ENCODE assay signal across 9 cellular contexts in the genomic region with DNA sequence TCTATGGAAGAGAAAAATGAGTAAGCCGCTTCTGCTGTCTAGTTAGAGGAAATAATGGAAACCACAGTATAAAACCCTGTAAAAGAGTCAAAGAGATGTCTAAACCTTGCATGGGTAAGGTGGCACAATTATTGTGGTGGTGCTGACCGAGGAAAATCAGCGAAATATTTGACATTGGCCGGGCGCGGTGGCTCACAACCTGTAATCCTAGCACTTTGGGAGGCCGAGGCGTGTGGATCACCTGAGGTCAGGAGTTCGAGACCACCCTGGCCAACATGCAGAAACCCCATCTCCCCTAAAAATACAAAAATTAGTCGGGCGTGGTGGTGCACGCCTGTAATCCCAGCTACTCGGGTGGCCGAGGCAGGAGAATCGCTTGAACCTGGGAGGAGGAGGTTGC. TPM values are rescaled to one million over a fixed set of nuclear protein-coding genes. Genes with fewer than 3 reads are reported as not detected.
A peak's percentile ranks its signal among the peaks of the same experiment; 100 is the strongest.
DNase-seq lines count a peak whose midpoint lies in the region; ATAC-seq and TF ChIP-seq lines count a peak whose summit lies in the region.
"Not testable (repeated sequence)": the region's sequence is repeated elsewhere in the genome, so short reads cannot be mapped to it uniquely, and the experiment has no call there.
"Had no signal": no experiment of that assay in that cellular context is flagged by ENCODE, and none has a peak within 500 bp of the region (broad histone marks: within the 10 kb centered on the region; RNA-seq: fewer than 3 reads in every experiment).

No MANE protein-coding gene starts in this region.

- H3K4me1 ChIP-seq in A673 (ENCODE audit: insufficient read depth, low read length, poor library complexity, severe bottlenecking), result peaks cover 18% of the 10 kb centered on the region
- peaks cover 20% of the 10 kb centered on the region for H3K4me1 ChIP-seq in GM23338 (ENCODE audit: insufficient read depth)
- H3K4me1 ChIP-seq in OCI-LY7 (ENCODE audit: insufficient read depth, low read length, poor library complexity, severe bottlenecking), result peaks cover 26% of the 10 kb centered on the region
- peaks cover 0 to 15% of the 10 kb centered on the region in 2 donors for H3K4me1 ChIP-seq in right atrium auricular region
- peaks cover 12 to 18% of the 10 kb centered on the region in 2 donors for H3K4me1 ChIP-seq in naive thymus-derived CD4-positive, alpha-beta T cell (ENCODE audit: control insufficient read depth in 2 of 2, insufficient read depth in 2 of 2, low read length in 2 of 2)
- peaks cover 7 to 35% (median 23%) of the 10 kb centered on the region in 6 donors for H3K4me1 ChIP-seq in spleen

- H3K27ac Mint-ChIP-seq in GM23338, result peak overlapping the region; percentile 77; the same call in 1 of the 2 replicates
- peak overlapping the region; percentile 71 for H3K27ac Mint-ChIP-seq in chondrocyte (ENCODE audit: unreplicated experiment)
- peak overlapping the region; percentile 77 to 97 (median 91) for H3K27ac Mint-ChIP-seq in naive thymus-derived CD4-positive, alpha-beta T cell

- H2AFZ ChIP-seq in GM23338, result not testable (repeated sequence)
- peak overlapping the region; percentile 86 for H2AFZ ChIP-seq in OCI-LY7 (ENCODE audit: low read length)

- peaks cover 31% of the 10 kb centered on the region for H3K36me3 Mint-ChIP-seq in GM23338 (ENCODE audit: low read depth)
- not testable (repeated sequence) for H3K36me3 Mint-ChIP-seq in chondrocyte (ENCODE audit: low read depth)
- H3K36me3 Mint-ChIP-seq in naive thymus-derived CD4-positive, alpha-beta T cell, result peaks cover 0 to 22% (median 0%) of the 10 kb centered on the region in 5 donors

- not testable (repeated sequence) for H3K4me2 ChIP-seq in GM23338
- peak overlapping the region; percentile 57 for H3K4me2 ChIP-seq in OCI-LY7 (ENCODE audit: low read length)

- POLR2A ChIA-PET in A673 (lab: Charles Lee; ENCODE audit: low non-redundant PET), result not testable (repeated sequence)
- POLR2A ChIA-PET in OCI-LY7 (lab: Charles Lee), result interaction anchor here (0.6 to 1.8 kb wide), 13 partner anchors 11 to 854 kb away, joined by 3 to 8 read pairs (median 4); no protein-coding TSS in a partner anchor
- POLR2A ChIA-PET in naive thymus-derived CD4-positive, alpha-beta T cell (lab: Charles Lee), result interaction anchor here (0.5 to 1.0 kb wide), 4 partner anchors 16 to 506 kb away, joined by 3 to 5 read pairs (median 3); a partner anchor contains a TSS

- 81 to 84% (median 81%) methylated on average over 13 to 15 of the region's 15 CpGs for WGBS in spleen, 5 donors

- H3K9me3 ChIP-seq in A673 (ENCODE audit: low read depth, low read length, poor library complexity, severe bottlenecking); OCI-LY7 (ENCODE audit: low read length); right atrium auricular region; naive thymus-derived CD4-positive, alpha-beta T cell (ENCODE audit: control insufficient read depth in 2 of 3, low read length in 3 of 3); spleen: not testable (repeated sequence)

- CTCF ChIA-PET in A673 (lab: Charles Lee); OCI-LY7 (lab: Charles Lee; ENCODE audit: unreplicated experiment); naive thymus-derived CD4-positive, alpha-beta T cell (lab: Charles Lee): not testable (repeated sequence)

- not testable (repeated sequence) for ATAC-seq in GM23338; naive thymus-derived CD4-positive, alpha-beta T cell

- TF ChIP-seq POLR2A in spleen (IDR thresholded peaks at IDR 0.05), result not testable (repeated sequence)

- H3K27ac ChIP-seq in A673 (ENCODE audit: low read depth, low read length, poor library complexity, severe bottlenecking), result peak overlapping the region; percentile 94
- not testable (repeated sequence) for H3K27ac ChIP-seq in GM23338 (ENCODE audit: low read depth)
- peak overlapping the region; percentile 38 for H3K27ac ChIP-seq in OCI-LY7 (ENCODE audit: low read depth, low read length, poor library complexity, severe bottlenecking)
- H3K27ac ChIP-seq in right atrium auricular region, result peak overlapping the region in 1 of 2 donors; percentile 84
- peak overlapping the region; percentile 84 for H3K27ac ChIP-seq in naive thymus-derived CD4-positive, alpha-beta T cell (ENCODE audit: low read depth, low read length)
- peak overlapping the region in 7 of 8 donors; percentile 76 to 92 (median 86) for H3K27ac ChIP-seq in spleen

- intact Hi-C loops in A673 (cut with micrococcal nuclease; ENCODE audit: unreplicated experiment); spleen (cut with DNase I; ENCODE audit: low total_unique reads): not testable (repeated sequence)
- intact Hi-C loops in OCI-LY7 (cut with micrococcal nuclease; ENCODE audit: unreplicated experiment), result loop anchor here (1.0 kb wide), 1 partner anchor 508 kb away; no protein-coding TSS in a partner anchor
- intact Hi-C loops in naive thymus-derived CD4-positive, alpha-beta T cell (cut with micrococcal nuclease), result loop anchor here (1.0 to 10.0 kb wide), 18 partner anchors 36 to 1752 kb away; a partner anchor contains a TSS

- peaks cover 42% of the 10 kb centered on the region for H3K79me2 ChIP-seq in GM23338 (replicated peaks; ENCODE audit: insufficient read depth)
- peaks cover 42% of the 10 kb centered on the region for H3K79me2 ChIP-seq in OCI-LY7 (ENCODE audit: insufficient read depth, low read depth, low read length)

- BruUV-seq in A673 (replicated peaks; lab: Mats Ljungman, UMichigan), result not testable (repeated sequence)
- BruUV-seq in OCI-LY7 (replicated peaks; lab: Mats Ljungman, UMichigan), result TSS peak; percentile 87

- H3K27me3 Mint-ChIP-seq in GM23338 (ENCODE audit: insufficient read depth, low read depth, poor library complexity), result peaks cover 11% of the 10 kb centered on the region
- H3K27me3 Mint-ChIP-seq in chondrocyte (ENCODE audit: low read depth); naive thymus-derived CD4-positive, alpha-beta T cell: not testable (repeated sequence)

- not testable (repeated sequence) for H3K9me2 ChIP-seq in GM23338 (ENCODE audit: insufficient read depth); OCI-LY7 (ENCODE audit: insufficient read depth, low read length)

- DNase-seq in A673 (ENCODE audit: low spot score); GM23338 (ENCODE audit: low spot score); OCI-LY7 (ENCODE audit: low spot score); chondrocyte (ENCODE audit: low spot score); right atrium auricular region (ENCODE audit: low spot score); naive thymus-derived CD4-positive, alpha-beta T cell; spleen: not testable (repeated sequence)
- DNase-seq in activated CD8-positive, alpha-beta memory T cell treated with anti-CD3 and anti-CD28 coated beads, Interleukin-2, amount 50 U/mL, for 48 hours, result peak; percentile 63

- H3K4me1 Mint-ChIP-seq in GM23338, result peaks cover 20% of the 10 kb centered on the region
- peaks cover 27% of the 10 kb centered on the region for H3K4me1 Mint-ChIP-seq in chondrocyte (ENCODE audit: low read depth)
- H3K4me1 Mint-ChIP-seq in naive thymus-derived CD4-positive, alpha-beta T cell, result peaks cover 23 to 44% (median 40%) of the 10 kb centered on the region in 7 donors

- H3K36me3 ChIP-seq in A673 (ENCODE audit: insufficient read depth, low read length, poor library complexity, severe bottlenecking), result peaks cover 19% of the 10 kb centered on the region
- H3K36me3 ChIP-seq in GM23338 (ENCODE audit: insufficient read depth), result peaks cover 14% of the 10 kb centered on the region
- peaks cover 40% of the 10 kb centered on the region for H3K36me3 ChIP-seq in OCI-LY7 (ENCODE audit: insufficient read depth, low read length)
- not testable (repeated sequence) for H3K36me3 ChIP-seq in right atrium auricular region; naive thymus-derived CD4-positive, alpha-beta T cell (ENCODE audit: control insufficient read depth in 2 of 3, insufficient read depth in 3 of 3, low read length in 3 of 3)
- H3K36me3 ChIP-seq in spleen, result peaks cover 0 to 11% (median 0%) of the 10 kb centered on the region in 6 donors

- H3K9me3 Mint-ChIP-seq in GM23338; chondrocyte (ENCODE audit: low read depth); naive thymus-derived CD4-positive, alpha-beta T cell: not testable (repeated sequence)

- H3K4me3 Mint-ChIP-seq in GM23338 (peak overlapping the region; percentile 71), chondrocyte (ENCODE audit: unreplicated experiment) (peak overlapping the region; percentile 90)
- peak overlapping the region; percentile 85 to 97 (median 92) for H3K4me3 Mint-ChIP-seq in naive thymus-derived CD4-positive, alpha-beta T cell

- not testable (repeated sequence) for H3F3A ChIP-seq in GM23338 (replicated peaks; ENCODE audit: low read depth)

- not testable (repeated sequence) for TF ChIP-seq CTCF in A673 (conservative IDR thresholded peaks at IDR 0.05; ENCODE audit: low read depth, low read length); GM23338 (conservative IDR thresholded peaks at IDR 0.05; ENCODE audit: low read depth in 2 of 2); OCI-LY7 (conservative IDR thresholded peaks at IDR 0.05; ENCODE audit: low read length); chondrocyte (IDR thresholded peaks at IDR 0.05); right atrium auricular region (IDR thresholded peaks at IDR 0.05); spleen (IDR thresholded peaks at IDR 0.05 in 8 of 11, conservative IDR thresholded peaks at IDR 0.05 in 3 of 11)

- H3K27me3 ChIP-seq in A673 (replicated peaks; ENCODE audit: insufficient read depth, low read depth, low read length, poor library complexity); GM23338 (ENCODE audit: insufficient read depth); right atrium auricular region; naive thymus-derived CD4-positive, alpha-beta T cell (ENCODE audit: control insufficient read depth in 2 of 2, insufficient read depth in 2 of 2, low read length in 2 of 2); spleen (replicated peaks in 1 of 7): not testable (repeated sequence)

- H3K4me3 ChIP-seq in A673 (ENCODE audit: low read depth, low read length, poor library complexity, severe bottlenecking) (peak overlapping the region; percentile 89), GM23338 (peak overlapping the region; percentile 90; the same call in 1 of the 2 replicates), OCI-LY7 (ENCODE audit: low read depth, low read length, poor library complexity, severe bottlenecking) (peak overlapping the region; percentile 84), right atrium auricular region (peak overlapping the region; percentile 72), spleen (peak overlapping the region; percentile 69 to 99 (median 80))
- H3K4me3 ChIP-seq in naive thymus-derived CD4-positive, alpha-beta T cell (ENCODE audit: low read length), result peak overlapping the region; percentile 83

- H4K20me1 ChIP-seq in GM23338 (replicated peaks; ENCODE audit: insufficient read depth) (peaks cover 20% of the 10 kb centered on the region; the same call in 1 of the 2 replicates), OCI-LY7 (ENCODE audit: insufficient read depth, low read length) (peaks cover 28% of the 10 kb centered on the region)

RNA-seq across cellular contexts. Expression of a gene that starts 0.5 kb away (rescaled TPM):
- 101 and 111 TPM in 2 replicates for total RNA-seq in A673 (2021)
- total RNA-seq in GM23338 (2014; rRNA removed; shearing (Covaris generic)), result 133 and 139 TPM in 2 replicates
- 64.7 and 74.7 TPM in 2 replicates for polyA plus RNA-seq in GM23338 (2016; fragmentation: Nextera tagmentation; extraction: Ambion mirVana)
- total RNA-seq in OCI-LY7 (2014; rRNA removed; shearing (Covaris generic)), result 61.2 and 66.1 TPM in 2 replicates
- total RNA-seq in OCI-LY7 (2022), result 171 and 177 TPM in 2 replicates
- total RNA-seq in chondrocyte, result 21.2 to 44.1 TPM (median 22.2 TPM) in 3 replicates
- 1 to 10 TPM; 3.2 to 4.4 TPM for total RNA-seq in right atrium auricular region
- 100 to 1,000 TPM in 1 of 5 experiments, 10 to 100 TPM in 4; 12.1 to 105 (median 21.6) TPM for total RNA-seq in naive thymus-derived CD4-positive, alpha-beta T cell
- 10 to 100 TPM; 15.0 to 18.5 TPM for polyA plus RNA-seq in naive thymus-derived CD4-positive, alpha-beta T cell
- 10 to 100 TPM; 10.4 to 17.9 (median 13.1) TPM for total RNA-seq in spleen
- 10 to 100 TPM in 2 of 3 donors, 1 to 10 TPM in 1; 4.9 to 12.6 (median 10.2) TPM for polyA plus RNA-seq in spleen

RNA-seq across cellular contexts. Expression of a gene that starts 39.8 kb away (rescaled TPM):
- total RNA-seq in A673 (2021) (0.37 and 0.39 TPM in 2 replicates), OCI-LY7 (2022) (0.09 and 0.15 TPM in 2 replicates), chondrocyte (not detected in 3 replicates), right atrium auricular region (not detected), spleen (under 1 TPM in 5 of 7 donors, not detected in 2; 0.06 to 0.19 (median 0.07) TPM)
- not detected in 2 replicates for total RNA-seq in GM23338 (2014; rRNA removed; shearing (Covaris generic))
- polyA plus RNA-seq in GM23338 (2016; fragmentation: Nextera tagmentation; extraction: Ambion mirVana) (not detected in 2 replicates), spleen (under 1 TPM in 2 of 3 donors, not detected in 1; 0.02 to 0.03 TPM)
- total RNA-seq in OCI-LY7 (2014; rRNA removed; shearing (Covaris generic)), result 0.18 and 0.54 TPM in 2 replicates
- total RNA-seq in naive thymus-derived CD4-positive, alpha-beta T cell, result under 1 TPM in 3 of 5 experiments, not detected in 2; 0.05 to 0.68 (median 0.05) TPM
- polyA plus RNA-seq in naive thymus-derived CD4-positive, alpha-beta T cell, result not detected
- total RNA-seq: occipital lobe had no signal
